ENCODE assay signal across 14 cellular contexts in genomic region chr16:4891886-4892216, GRCh38. TPM values are rescaled to one million over a fixed set of nuclear protein-coding genes. Genes with fewer than 3 reads are reported as not detected.
DNase-seq lines count a peak whose midpoint lies in the region; ATAC-seq and TF ChIP-seq lines count a peak whose summit lies in the region.
"Had no signal": no experiment of that assay in that cellular context is flagged by ENCODE, and none has a peak within 500 bp of the region (broad histone marks: within the 10 kb centered on the region; RNA-seq: fewer than 3 reads in every experiment).

No MANE protein-coding gene starts in this region.

- POLR2A ChIA-PET in activated CD8-positive, alpha-beta T cell treated with anti-CD3 and anti-CD28 coated beads for 36 hours (lab: Charles Lee): no interaction called here

- CTCF ChIA-PET in activated CD8-positive, alpha-beta T cell treated with anti-CD3 and anti-CD28 coated beads for 36 hours (lab: Charles Lee): no interaction called here

- peak overlapping the region; percentile 33 for H3K27ac Mint-ChIP-seq in glutamatergic neuron (ENCODE audit: unreplicated experiment)
- no peak overlapping the region for H3K27ac Mint-ChIP-seq in activated CD8-positive, alpha-beta T cell treated with anti-CD3 and anti-CD28 coated beads for 36 hours
- H3K27ac Mint-ChIP-seq: H9 had no signal

- TF ChIP-seq CTCF in glutamatergic neuron (IDR thresholded peaks at IDR 0.05; ENCODE audit: partially characterized antibody, unreplicated experiment): no peak
- TF ChIP-seq CTCF in activated CD8-positive, alpha-beta T cell treated with anti-CD3 and anti-CD28 coated beads for 36 hours (IDR thresholded peaks at IDR 0.05): no peak

- H3K4me1 Mint-ChIP-seq in glutamatergic neuron (ENCODE audit: low read depth, unreplicated experiment): peaks cover 23% of the 10 kb centered on the region
- no peaks in the 10 kb centered on the region for H3K4me1 Mint-ChIP-seq in activated CD8-positive, alpha-beta T cell treated with anti-CD3 and anti-CD28 coated beads for 36 hours (ENCODE audit: low read depth)
- H3K4me1 Mint-ChIP-seq: H9 had no signal

- H3K4me3 Mint-ChIP-seq in glutamatergic neuron (ENCODE audit: unreplicated experiment): no peak overlapping the region
- no peak overlapping the region for H3K4me3 Mint-ChIP-seq in activated CD8-positive, alpha-beta T cell treated with anti-CD3 and anti-CD28 coated beads for 36 hours
- H3K4me3 Mint-ChIP-seq: CD14-positive monocyte, H9 had no signal

- H3K36me3 Mint-ChIP-seq in glutamatergic neuron (ENCODE audit: unreplicated experiment): no peaks in the 10 kb centered on the region
- H3K36me3 Mint-ChIP-seq in activated CD8-positive, alpha-beta T cell treated with anti-CD3 and anti-CD28 coated beads for 36 hours (ENCODE audit: low read depth): no peaks in the 10 kb centered on the region

- DNase-seq in A172 (ENCODE audit: low spot score): peak; percentile 51
- peak; percentile 18 for DNase-seq in Daoy (ENCODE audit: low read depth)
- DNase-seq in NCI-H69 (lab: John Stamatoyannopoulos, UW): peak; percentile 41
- DNase-seq in glutamatergic neuron: no peak
- no peak for DNase-seq in epidermal melanocyte (ENCODE audit: insufficient read length, low spot score)
- DNase-seq in activated CD8-positive, alpha-beta T cell treated with anti-CD3 and anti-CD28 coated beads for 36 hours: no peak
- DNase-seq: H9, NCI-H146, NCI-H2107, NCI-H446 treated with DMSO at 0.1 percent for 48 hours had no signal

- ATAC-seq in HG02642 (IDR thresholded peaks at IDR 0.05; ENCODE audit: poor library complexity, unreplicated experiment): no peak
- ATAC-seq in HG03039 (IDR thresholded peaks at IDR 0.05; ENCODE audit: unreplicated experiment): no peak
- ATAC-seq in activated CD8-positive, alpha-beta T cell treated with anti-CD3 and anti-CD28 coated beads for 36 hours: no peak
- ATAC-seq: A549 had no signal

- peaks cover 3% of the 10 kb centered on the region for H3K27me3 Mint-ChIP-seq in glutamatergic neuron (ENCODE audit: unreplicated experiment)
- H3K27me3 Mint-ChIP-seq in activated CD8-positive, alpha-beta T cell treated with anti-CD3 and anti-CD28 coated beads for 36 hours: no peaks in the 10 kb centered on the region

- H3K9me3 Mint-ChIP-seq in glutamatergic neuron (ENCODE audit: unreplicated experiment): peaks cover 5% of the 10 kb centered on the region
- H3K9me3 Mint-ChIP-seq in activated CD8-positive, alpha-beta T cell treated with anti-CD3 and anti-CD28 coated beads for 36 hours: no peaks in the 10 kb centered on the region
- H3K9me3 Mint-ChIP-seq: H9 had no signal

- intact Hi-C loops in activated CD8-positive, alpha-beta T cell treated with anti-CD3 and anti-CD28 coated beads for 36 hours (cut with micrococcal nuclease): no loop called here

RNA-seq across cellular contexts. Expression of gene UBN1, which starts 44.6 kb away (rescaled TPM):
- 40.8 and 41.0 TPM in 2 replicates for total RNA-seq in A172 (2014; rRNA removed; shearing (Covaris generic))
- total RNA-seq in Daoy (2014; rRNA removed; shearing (Covaris generic)): 19.9 and 21.7 TPM in 2 replicates
- total RNA-seq in glutamatergic neuron (ENCODE audit: unreplicated experiment): 34.3 TPM
- 10 to 100 TPM; 25.4 to 25.6 TPM for total RNA-seq in activated CD8-positive, alpha-beta T cell treated with anti-CD3 and anti-CD28 coated beads for 36 hours

RNA-seq across cellular contexts. Expression of gene GLYR1, which starts 44.8 kb away (rescaled TPM):
- total RNA-seq in A172 (2014; rRNA removed; shearing (Covaris generic)): 46.1 and 47.5 TPM in 2 replicates
- 23.7 and 25.7 TPM in 2 replicates for total RNA-seq in Daoy (2014; rRNA removed; shearing (Covaris generic))
- total RNA-seq in glutamatergic neuron (ENCODE audit: unreplicated experiment): 133 TPM
- 10 to 100 TPM; 63.7 to 64.8 TPM for total RNA-seq in activated CD8-positive, alpha-beta T cell treated with anti-CD3 and anti-CD28 coated beads for 36 hours

RNA-seq across cellular contexts. Expression of gene PPL, which starts 45.1 kb away (rescaled TPM):
- 0.81 and 2.0 TPM in 2 replicates for total RNA-seq in A172 (2014; rRNA removed; shearing (Covaris generic))
- 0.06 and 0.27 TPM in 2 replicates for total RNA-seq in Daoy (2014; rRNA removed; shearing (Covaris generic))
- total RNA-seq in glutamatergic neuron (ENCODE audit: unreplicated experiment): 4.7 TPM
- under 1 TPM in 1 of 2 experiments, not detected in 1; 0.05 TPM for total RNA-seq in activated CD8-positive, alpha-beta T cell treated with anti-CD3 and anti-CD28 coated beads for 36 hours

Comparison
In these comparisons a context has a peak if more than half of its experiments do, and no peak if none do; other contexts are left out.
1. DNase-seq: peak in A172 (single experiment), Daoy (single experiment) and NCI-H69 (single experiment); none in glutamatergic neuron (single experiment), epidermal melanocyte (single experiment) and activated CD8-positive, alpha-beta T cell treated with anti-CD3 and anti-CD28 coated beads for 36 hours (single experiment).